Comparison of ENCODE assay signal across 8 cellular contexts in genomic region chr19:35931161-35931873, GRCh38. TPM values are rescaled to one million over a fixed set of nuclear protein-coding genes. Genes with fewer than 3 reads are reported as not detected.
DNase-seq lines count a peak whose midpoint lies in the region; ATAC-seq and TF ChIP-seq lines count a peak whose summit lies in the region.

No MANE protein-coding gene starts in this region.

- H3K9ac ChIP-seq in SK-N-MC (ENCODE audit: insufficient read length): peak overlapping the region; percentile 71

- peak; percentile 99 for DNase-seq in GM10266 (ENCODE audit: extremely low spot score)
- peak; percentile 98 for DNase-seq in NB4 (ENCODE audit: low read depth)
- peak; percentile 92 for DNase-seq in SK-N-MC (ENCODE audit: low read depth, low spot score)
- peak; percentile 98 to 100 for DNase-seq in activated naive CD4-positive, alpha-beta T cell treated with anti-CD3 and anti-CD28 coated beads, Interleukin-2, amount 50 U/mL, for 72 hours (ENCODE audit: low spot score in 2 of 2)
- peak; percentile 100 for DNase-seq in glomerular visceral epithelial cell (ENCODE audit: extremely low spot score)
- DNase-seq in osteoblast (ENCODE audit: insufficient read length, low spot score, missing footprints): peak; percentile 100

- no peaks in the 10 kb centered on the region for H4K20me1 ChIP-seq in osteoblast (ENCODE audit: insufficient read depth, low read length)

- H3K27ac ChIP-seq in SK-N-MC (peak overlapping the region; percentile 53; the same call in 1 of the 2 replicates), osteoblast (ENCODE audit: low read depth, low read length) (no peak overlapping the region), thymus (ENCODE audit: low read depth) (peak overlapping the region; percentile 90)

- H3K27me3 ChIP-seq in osteoblast (ENCODE audit: insufficient read depth, low read length) (no peaks in the 10 kb centered on the region), thymus (ENCODE audit: control insufficient read depth, insufficient read depth) (no peaks in the 10 kb centered on the region)

- peak overlapping the region; percentile 47 for H3K4me3 ChIP-seq in NB4 (ENCODE audit: low read depth, low read length)
- peak overlapping the region; percentile 79 for H3K4me3 ChIP-seq in SK-N-MC
- peak overlapping the region; percentile 61 for H3K4me3 ChIP-seq in osteoblast (ENCODE audit: insufficient read depth, low read length)
- peak overlapping the region; percentile 52 for H3K4me3 ChIP-seq in thymus (ENCODE audit: low read length)

- H3K4me2 ChIP-seq in osteoblast (ENCODE audit: insufficient read depth, low read length): peak overlapping the region; percentile 88

- H3K79me2 ChIP-seq in osteoblast (ENCODE audit: insufficient read depth, low read length): no peaks in the 10 kb centered on the region

- H2AFZ ChIP-seq in osteoblast (ENCODE audit: low read length): peak overlapping the region; percentile 96

- no peaks in the 10 kb centered on the region for H3K9me3 ChIP-seq in SK-N-MC (ENCODE audit: low read depth, low read length)
- H3K9me3 ChIP-seq in osteoblast (ENCODE audit: low read depth, low read length): no peaks in the 10 kb centered on the region
- H3K9me3 ChIP-seq in thymus (ENCODE audit: control insufficient read depth): no peaks in the 10 kb centered on the region

- under 1% methylated on average over 47 of the region's 47 CpGs for WGBS in thymus

- peak; percentile 81 for TF ChIP-seq POLR2A in NB4 (IDR thresholded peaks at IDR 0.05; ENCODE audit: extremely low read depth, insufficient read length)

- peaks cover 0 to 4% of the 10 kb centered on the region in 2 donors for H3K9me3 Mint-ChIP-seq in activated naive CD4-positive, alpha-beta T cell treated with anti-CD3 and anti-CD28 coated beads, Interleukin-2, amount 50 U/mL, for 72 hours

- ATAC-seq in HG02571 (IDR thresholded peaks at IDR 0.05; ENCODE audit: unreplicated experiment): peak; percentile 91
- peak; percentile 96 to 97 for ATAC-seq in activated naive CD4-positive, alpha-beta T cell treated with anti-CD3 and anti-CD28 coated beads, Interleukin-2, amount 50 U/mL, for 72 hours

- no peaks in the 10 kb centered on the region for H3K36me3 ChIP-seq in SK-N-MC (ENCODE audit: insufficient read depth, low read length)
- no peaks in the 10 kb centered on the region for H3K36me3 ChIP-seq in osteoblast (ENCODE audit: insufficient read depth, low read length)
- H3K36me3 ChIP-seq in thymus (ENCODE audit: control insufficient read depth, insufficient read depth): no peaks in the 10 kb centered on the region

- H3K4me1 ChIP-seq in osteoblast (ENCODE audit: insufficient read depth, low read length) (peaks cover 11% of the 10 kb centered on the region), thymus (ENCODE audit: control insufficient read depth, insufficient read depth, low read length) (peaks cover 7% of the 10 kb centered on the region)

- peak; percentile 97 for TF ChIP-seq CTCF in GM10266 (IDR thresholded peaks at IDR 0.05; ENCODE audit: control insufficient read depth, insufficient read depth, low read depth, missing control alignments)
- TF ChIP-seq CTCF in NB4 (IDR thresholded peaks at IDR 0.05; ENCODE audit: low read depth, low read length): peak; percentile 56
- TF ChIP-seq CTCF in osteoblast (IDR thresholded peaks at IDR 0.05; ENCODE audit: extremely low read depth, low read depth, low read length): peak; percentile 92

- H3K27ac Mint-ChIP-seq in activated naive CD4-positive, alpha-beta T cell treated with anti-CD3 and anti-CD28 coated beads, Interleukin-2, amount 50 U/mL, for 72 hours: peak overlapping the region; percentile 30 to 77

- H3K36me3 Mint-ChIP-seq in activated naive CD4-positive, alpha-beta T cell treated with anti-CD3 and anti-CD28 coated beads, Interleukin-2, amount 50 U/mL, for 72 hours: peaks cover 0 to under 1% of the 10 kb centered on the region in 2 donors

RNA-seq across cellular contexts. Expression of gene LRFN3, which starts 4.9 kb away (rescaled TPM):
- 10 to 100 TPM in 1 of 2 donors, 1 to 10 TPM in 1; 6.4 to 10.1 TPM for total RNA-seq in activated naive CD4-positive, alpha-beta T cell treated with anti-CD3 and anti-CD28 coated beads, Interleukin-2, amount 50 U/mL, for 72 hours
- total RNA-seq in osteoblast: 4.4 and 6.9 TPM in 2 replicates
- polyA plus RNA-seq in thymus: 1.6 TPM

RNA-seq across cellular contexts. Expression of gene TYROBP, which starts 23.2 kb away (rescaled TPM):
- total RNA-seq in activated naive CD4-positive, alpha-beta T cell treated with anti-CD3 and anti-CD28 coated beads, Interleukin-2, amount 50 U/mL, for 72 hours: under 1 TPM in 1 of 2 donors, not detected in 1; 0.75 TPM
- total RNA-seq in osteoblast: 0.36 TPM in 1 of 2 replicates, not detected in the other
- 162 TPM for polyA plus RNA-seq in thymus

RNA-seq across cellular contexts. Expression of gene HCST, which starts 29.0 kb away (rescaled TPM):
- 10 to 100 TPM; 40.0 to 48.5 TPM for total RNA-seq in activated naive CD4-positive, alpha-beta T cell treated with anti-CD3 and anti-CD28 coated beads, Interleukin-2, amount 50 U/mL, for 72 hours
- 0.36 and 1.5 TPM in 2 replicates for total RNA-seq in osteoblast
- polyA plus RNA-seq in thymus: 158 TPM

RNA-seq across cellular contexts. Expression of gene NFKBID, which starts 31.0 kb away (rescaled TPM):
- 100 to 1,000 TPM in 1 of 2 donors, 10 to 100 TPM in 1; 58.9 to 144 TPM for total RNA-seq in activated naive CD4-positive, alpha-beta T cell treated with anti-CD3 and anti-CD28 coated beads, Interleukin-2, amount 50 U/mL, for 72 hours
- total RNA-seq in osteoblast: 4.4 and 5.8 TPM in 2 replicates
- polyA plus RNA-seq in thymus: 29.8 TPM

Comparison
In these comparisons a context has a peak if more than half of its experiments do, and no peak if none do; other contexts are left out.
1. RNA of gene HCST, which starts 29.0 kb away (total RNA-seq): 40.0 to 48.5 TPM in activated naive CD4-positive, alpha-beta T cell treated with anti-CD3 and anti-CD28 coated beads, Interleukin-2, amount 50 U/mL, for 72 hours; 0.36 to 1.5 TPM in osteoblast; every median in the first group is over 10 times any median in the second.
2. Peak in every context shown above with its lines, with median percentiles within 50 percentile points of each other: DNase-seq, CTCF ChIP-seq and H3K4me3 ChIP-seq.